23 cellular contexts compared by ENCODE assay signal in the genomic region with DNA sequence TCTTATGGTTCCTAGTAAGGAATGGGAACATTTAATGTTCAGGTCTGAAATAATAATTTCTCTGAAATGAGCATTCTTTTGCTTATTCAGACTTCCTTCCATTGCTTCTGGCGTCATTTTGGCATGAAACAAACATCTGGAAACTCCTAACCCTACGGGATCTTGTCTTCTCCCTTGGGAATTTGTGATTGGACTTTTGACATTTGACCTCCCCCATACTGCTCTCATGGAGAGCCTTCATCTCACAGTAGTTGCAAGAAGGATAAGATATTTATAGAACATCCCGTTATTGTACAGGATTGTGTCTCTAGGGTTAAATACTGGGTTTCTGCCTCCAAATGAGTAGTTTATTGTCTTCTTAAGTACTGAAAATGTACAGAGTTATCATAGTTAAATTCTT.
"Had no signal": no experiment of that assay in that cellular context is flagged by ENCODE, and none has a peak within 500 bp of the region (broad histone marks: within the 10 kb centered on the region; RNA-seq: fewer than 3 reads in every experiment).

No MANE protein-coding gene starts in this region.

- H3K27me3 ChIP-seq: colonic mucosa, gastrocnemius medialis, pancreas, spleen, testis, tibial nerve, upper lobe of right lung, vagina had no signal

- FAIRE-seq: endothelial cell of umbilical vein, keratinocyte, pancreas had no signal

- H3K36me3 Mint-ChIP-seq: naive thymus-derived CD8-positive, alpha-beta T cell; stimulated activated memory B cell treated with anti-CD40 and anti-IgM and Interleukin-4, amounts not matched to agents 10 μg/mL and 1 μg/mL and 100 μg/mL, for 72 hours had no signal

- DNase-seq: colonic mucosa; dermis blood vessel endothelial cell; erythroblast; gastrocnemius medialis; immature natural killer cell; mammary epithelial cell; naive thymus-derived CD8-positive, alpha-beta T cell; occipital lobe; pancreas; spleen; stimulated activated CD4-positive, alpha-beta T cell treated with anti-CD3 and anti-CD28 coated beads, Interleukin-15, amount 100 ng/mL, for 24 hours; stimulated activated CD4-positive, alpha-beta T cell treated with anti-CD3 and anti-CD28 coated beads, Interleukin-1b, Interleukin-23, amount 100 ng/mL, for 48 hours; stimulated activated CD4-positive, alpha-beta T cell treated with anti-CD3 and anti-CD28 coated beads, Interleukin-4, amount 100 ng/mL, for 24 hours; stimulated activated naive CD8-positive, alpha-beta T cell treated with anti-CD3 and anti-CD28 coated beads, Interleukin-15, amount 100 ng/mL, for 72 hours; testis; upper lobe of right lung had no signal

- H3K9me3 ChIP-seq: colonic mucosa, gastrocnemius medialis, pancreas, prostate gland, spleen, testis, tibial nerve, upper lobe of right lung, vagina had no signal

- ATAC-seq: gastrocnemius medialis; naive thymus-derived CD8-positive, alpha-beta T cell; pancreas; sciatic nerve; stimulated activated memory B cell treated with anti-CD40 and anti-IgM and Interleukin-4, amounts not matched to agents 10 μg/mL and 1 μg/mL and 100 μg/mL, for 72 hours; stimulated activated naive CD8-positive, alpha-beta T cell treated with anti-CD3 and anti-CD28 coated beads, Interleukin-15, amount 100 ng/mL, for 72 hours; upper lobe of right lung had no signal

- H3K27ac Mint-ChIP-seq: immature natural killer cell; stimulated activated memory B cell treated with anti-CD40 and anti-IgM and Interleukin-4, amounts not matched to agents 10 μg/mL and 1 μg/mL and 100 μg/mL, for 72 hours; stimulated activated naive CD8-positive, alpha-beta T cell treated with anti-CD3 and anti-CD28 coated beads, Interleukin-15, amount 100 ng/mL, for 72 hours had no signal

- H3K4me3 Mint-ChIP-seq: immature natural killer cell; naive thymus-derived CD8-positive, alpha-beta T cell; stimulated activated memory B cell treated with anti-CD40 and anti-IgM and Interleukin-4, amounts not matched to agents 10 μg/mL and 1 μg/mL and 100 μg/mL, for 72 hours; stimulated activated naive CD8-positive, alpha-beta T cell treated with anti-CD3 and anti-CD28 coated beads, Interleukin-15, amount 100 ng/mL, for 72 hours had no signal

- H3K36me3 ChIP-seq: colonic mucosa, gastrocnemius medialis, pancreas, prostate gland, spleen, tibial nerve, upper lobe of right lung, vagina had no signal

- H3K9me3 Mint-ChIP-seq: immature natural killer cell; naive thymus-derived CD8-positive, alpha-beta T cell; stimulated activated memory B cell treated with anti-CD40 and anti-IgM and Interleukin-4, amounts not matched to agents 10 μg/mL and 1 μg/mL and 100 μg/mL, for 72 hours; stimulated activated naive CD8-positive, alpha-beta T cell treated with anti-CD3 and anti-CD28 coated beads, Interleukin-15, amount 100 ng/mL, for 72 hours had no signal

- H3K27ac ChIP-seq: colonic mucosa, gastrocnemius medialis, pancreas, prostate gland, spleen, testis, tibial nerve, upper lobe of right lung, vagina had no signal

- H3K4me1 Mint-ChIP-seq: immature natural killer cell; stimulated activated naive CD8-positive, alpha-beta T cell treated with anti-CD3 and anti-CD28 coated beads, Interleukin-15, amount 100 ng/mL, for 72 hours had no signal

- H3K4me1 ChIP-seq: colonic mucosa, gastrocnemius medialis, pancreas, prostate gland, testis, upper lobe of right lung, vagina had no signal

- H3K4me3 ChIP-seq: colonic mucosa, gastrocnemius medialis, pancreas, prostate gland, spleen, testis, tibial nerve, upper lobe of right lung, vagina had no signal

- H3K27me3 Mint-ChIP-seq: stimulated activated memory B cell treated with anti-CD40 and anti-IgM and Interleukin-4, amounts not matched to agents 10 μg/mL and 1 μg/mL and 100 μg/mL, for 72 hours had no signal
